Comparison of ENCODE assay signal across 9 cellular contexts in genomic region chr5:170757182-170757601, GRCh38. TPM values are rescaled to one million over a fixed set of nuclear protein-coding genes. Genes with fewer than 3 reads are reported as not detected.
DNase-seq lines count a peak whose midpoint lies in the region; ATAC-seq, FAIRE-seq and TF ChIP-seq lines count a peak whose summit lies in the region.
"Had no signal": no experiment of that assay in that cellular context is flagged by ENCODE, and none has a peak within 500 bp of the region (broad histone marks: within the 10 kb centered on the region; RNA-seq: fewer than 3 reads in every experiment).

No MANE protein-coding gene starts in this region.

- TF ChIP-seq EP300 in suprapubic skin (IDR thresholded peaks at IDR 0.05), result no peak

- no peak for ATAC-seq in stimulated activated naive CD8-positive, alpha-beta T cell treated with anti-CD3 and anti-CD28 coated beads, Interleukin-15, amount 100 ng/mL, for 72 hours

- peaks cover 0 to 8% of the 10 kb centered on the region in 2 donors for H3K9me3 Mint-ChIP-seq in stimulated activated naive CD8-positive, alpha-beta T cell treated with anti-CD3 and anti-CD28 coated beads, Interleukin-15, amount 100 ng/mL, for 72 hours

- H3K4me1 ChIP-seq in cardiac muscle cell (ENCODE audit: low read depth), result peaks cover 9% of the 10 kb centered on the region
- peaks cover 4% of the 10 kb centered on the region for H3K4me1 ChIP-seq in suprapubic skin

- no peak for TF ChIP-seq CTCF in cardiac muscle cell (IDR thresholded peaks at IDR 0.05; ENCODE audit: low read depth, low read length)
- TF ChIP-seq CTCF in suprapubic skin (IDR thresholded peaks at IDR 0.05), result no peak

- H3K4me3 ChIP-seq in cardiac muscle cell, result no peak overlapping the region
- no peak overlapping the region for H3K4me3 ChIP-seq in suprapubic skin

- H3K36me3 ChIP-seq in cardiac muscle cell, result no peaks in the 10 kb centered on the region
- H3K36me3 ChIP-seq in suprapubic skin, result no peaks in the 10 kb centered on the region

- H3K27me3 ChIP-seq in cardiac muscle cell (peaks cover 7% of the 10 kb centered on the region), suprapubic skin (no peaks in the 10 kb centered on the region)

- no peak overlapping the region for H3K4me3 Mint-ChIP-seq in stimulated activated naive CD8-positive, alpha-beta T cell treated with anti-CD3 and anti-CD28 coated beads, Interleukin-15, amount 100 ng/mL, for 72 hours

- no peaks in the 10 kb centered on the region for H3K9me3 ChIP-seq in cardiac muscle cell (ENCODE audit: low read depth)
- no peaks in the 10 kb centered on the region for H3K9me3 ChIP-seq in suprapubic skin

- H3K27ac ChIP-seq in cardiac muscle cell (peak overlapping the region; percentile 45), suprapubic skin (no peak overlapping the region)

- 36% methylated on average over 4 of the region's 4 CpGs for WGBS in suprapubic skin

- H3K4me1 Mint-ChIP-seq in stimulated activated naive CD8-positive, alpha-beta T cell treated with anti-CD3 and anti-CD28 coated beads, Interleukin-15, amount 100 ng/mL, for 72 hours, result no peaks in the 10 kb centered on the region

- H3K27me3 Mint-ChIP-seq in stimulated activated naive CD8-positive, alpha-beta T cell treated with anti-CD3 and anti-CD28 coated beads, Interleukin-15, amount 100 ng/mL, for 72 hours, result peaks cover 22% of the 10 kb centered on the region

- no peak for TF ChIP-seq POLR2A in suprapubic skin (IDR thresholded peaks at IDR 0.05)

- FAIRE-seq in HTR-8/SVneo (lab: Jason Lieb, UNC) (no peak), urothelium cell line (lab: Jason Lieb, UNC) (no peak)
- FAIRE-seq: A204.1 had no signal

- no peak overlapping the region for H3K27ac Mint-ChIP-seq in stimulated activated naive CD8-positive, alpha-beta T cell treated with anti-CD3 and anti-CD28 coated beads, Interleukin-15, amount 100 ng/mL, for 72 hours

- DNase-seq in SIG-M5 treated with dmso at 0.1 percent for 504 hours (lab: John Stamatoyannopoulos, UW; ENCODE audit: unreplicated experiment) (peak; percentile 13), SIG-M5 (lab: John Stamatoyannopoulos, UW) (no peak), HTR-8/SVneo (ENCODE audit: insufficient read length, low spot score) (peak; percentile 38), cardiac muscle cell (ENCODE audit: low read depth in 1 of 2, low spot score in 1 of 2) (peak in 1 of 2 donors; percentile 61), urothelium cell line (ENCODE audit: low spot score) (peak; percentile 35), suprapubic skin (ENCODE audit: low spot score in 2 of 2) (no peak)
- DNase-seq in stimulated activated CD4-positive, alpha-beta T cell treated with anti-CD3 and anti-CD28 coated beads, Interleukin-12 subunit alpha, Interleukin-12 subunit beta, amount 100 ng/mL, for 4 hours, result no peak
- no peak for DNase-seq in stimulated activated naive CD8-positive, alpha-beta T cell treated with anti-CD3 and anti-CD28 coated beads, Interleukin-15, amount 100 ng/mL, for 72 hours

RNA-seq across cellular contexts. Expression of gene GABRP, which starts 26.3 kb away (rescaled TPM):
- total RNA-seq in cardiac muscle cell (0.30 and 0.39 TPM in 2 replicates), suprapubic skin (10 to 100 TPM in 2 of 4 donors, 1 to 10 TPM in 2; 8.0 to 24.3 (median 16.1) TPM)
- 0.46 TPM in 1 of 2 replicates, not detected in the other for polyA plus RNA-seq in cardiac muscle cell

Comparison
In these comparisons a context has a peak if more than half of its experiments do, and no peak if none do; other contexts are left out.
1. DNase-seq: peak in SIG-M5 treated with dmso at 0.1 percent for 504 hours (single experiment), HTR-8/SVneo (single experiment) and urothelium cell line (single experiment); none in SIG-M5 (single experiment), suprapubic skin (0 of 2), stimulated activated CD4-positive, alpha-beta T cell treated with anti-CD3 and anti-CD28 coated beads, Interleukin-12 subunit alpha, Interleukin-12 subunit beta, amount 100 ng/mL, for 4 hours (single experiment) and stimulated activated naive CD8-positive, alpha-beta T cell treated with anti-CD3 and anti-CD28 coated beads, Interleukin-15, amount 100 ng/mL, for 72 hours (0 of 2).